2 cellular contexts compared by ENCODE assay signal in the genomic region with DNA sequence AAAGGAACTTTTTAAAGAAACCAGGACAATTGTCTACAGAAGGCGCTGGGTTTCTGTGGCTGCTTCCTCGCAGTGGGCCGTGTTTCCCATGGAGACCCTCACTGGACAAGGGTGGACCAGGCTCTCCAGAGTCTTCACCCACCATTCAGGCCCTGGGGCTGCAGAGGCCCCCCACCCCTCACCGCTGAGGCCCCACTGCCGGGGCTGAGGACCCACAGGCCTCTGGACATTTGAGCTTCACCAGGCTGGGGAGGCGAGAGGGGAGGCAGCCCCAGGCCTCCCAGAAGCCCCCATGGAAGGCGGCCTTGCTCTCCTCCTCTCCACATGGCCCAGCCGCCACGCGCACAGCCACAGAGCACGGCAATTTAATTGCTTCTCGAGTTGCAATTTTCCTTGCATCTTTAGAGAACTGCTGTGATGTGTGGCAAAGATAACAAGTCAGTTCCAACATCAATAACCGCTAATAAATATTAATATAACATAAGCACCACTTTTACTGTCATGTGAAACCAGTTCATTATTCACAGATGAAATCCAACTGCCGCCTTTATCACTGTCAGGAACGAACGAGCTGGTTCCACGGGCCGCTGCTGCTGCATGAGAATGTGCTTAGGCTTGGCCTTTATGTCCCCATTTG.
TF ChIP-seq lines count a peak whose summit lies in the region.

No MANE protein-coding gene starts in this region.

TF ChIP-seq in GM23338, 12 proteins besides CTCF, POLR2A, EP300 and RAD21 (continues in another document):
- TF ChIP-seq ZNF114 (CRISPR knock-in tag; IDR thresholded peaks at IDR 0.05) (no peak), JUNB (IDR thresholded peaks at IDR 0.05; ENCODE audit: unreplicated experiment) (no peak), EZH2phosphoT487 (IDR thresholded peaks at IDR 0.05; ENCODE audit: unreplicated experiment) (no peak), STAT1 (IDR thresholded peaks at IDR 0.05; ENCODE audit: unreplicated experiment) (no peak), NANOG (IDR thresholded peaks at IDR 0.05; ENCODE audit: borderline replicate concordance) (no peak), EZH2 (IDR thresholded peaks at IDR 0.05; ENCODE audit: low read depth, unreplicated experiment) (no peak), POLR2AphosphoS5 (IDR thresholded peaks at IDR 0.05; ENCODE audit: low read depth) (no peak), ZNF331 (CRISPR knock-in tag; IDR thresholded peaks at IDR 0.05; ENCODE audit: low read depth) (no peak), ZNF462 (CRISPR knock-in tag; IDR thresholded peaks at IDR 0.05) (no peak), CREB1 (CRISPR knock-in tag; IDR thresholded peaks at IDR 0.05; ENCODE audit: low read depth) (no peak)
- TF ChIP-seq, protein P1, sequence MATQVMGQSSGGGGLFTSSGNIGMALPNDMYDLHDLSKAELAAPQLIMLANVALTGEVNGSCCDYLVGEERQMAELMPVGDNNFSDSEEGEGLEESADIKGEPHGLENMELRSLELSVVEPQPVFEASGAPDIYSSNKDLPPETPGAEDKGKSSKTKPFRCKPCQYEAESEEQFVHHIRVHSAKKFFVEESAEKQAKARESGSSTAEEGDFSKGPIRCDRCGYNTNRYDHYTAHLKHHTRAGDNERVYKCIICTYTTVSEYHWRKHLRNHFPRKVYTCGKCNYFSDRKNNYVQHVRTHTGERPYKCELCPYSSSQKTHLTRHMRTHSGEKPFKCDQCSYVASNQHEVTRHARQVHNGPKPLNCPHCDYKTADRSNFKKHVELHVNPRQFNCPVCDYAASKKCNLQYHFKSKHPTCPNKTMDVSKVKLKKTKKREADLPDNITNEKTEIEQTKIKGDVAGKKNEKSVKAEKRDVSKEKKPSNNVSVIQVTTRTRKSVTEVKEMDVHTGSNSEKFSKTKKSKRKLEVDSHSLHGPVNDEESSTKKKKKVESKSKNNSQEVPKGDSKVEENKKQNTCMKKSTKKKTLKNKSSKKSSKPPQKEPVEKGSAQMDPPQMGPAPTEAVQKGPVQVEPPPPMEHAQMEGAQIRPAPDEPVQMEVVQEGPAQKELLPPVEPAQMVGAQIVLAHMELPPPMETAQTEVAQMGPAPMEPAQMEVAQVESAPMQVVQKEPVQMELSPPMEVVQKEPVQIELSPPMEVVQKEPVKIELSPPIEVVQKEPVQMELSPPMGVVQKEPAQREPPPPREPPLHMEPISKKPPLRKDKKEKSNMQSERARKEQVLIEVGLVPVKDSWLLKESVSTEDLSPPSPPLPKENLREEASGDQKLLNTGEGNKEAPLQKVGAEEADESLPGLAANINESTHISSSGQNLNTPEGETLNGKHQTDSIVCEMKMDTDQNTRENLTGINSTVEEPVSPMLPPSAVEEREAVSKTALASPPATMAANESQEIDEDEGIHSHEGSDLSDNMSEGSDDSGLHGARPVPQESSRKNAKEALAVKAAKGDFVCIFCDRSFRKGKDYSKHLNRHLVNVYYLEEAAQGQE (IDR thresholded peaks at IDR 0.05; ENCODE audit: unreplicated experiment): no peak

TF ChIP-seq in H1, 55 proteins besides CTCF, POLR2A, EP300 and RAD21:
- TF ChIP-seq RBBP5 (IDR thresholded peaks at IDR 0.05; ENCODE audit: borderline replicate concordance, low read depth, low read length): no peak
- no peak for TF ChIP-seq JUN (IDR thresholded peaks at IDR 0.05; ENCODE audit: low read depth, low read length)
- no peak for TF ChIP-seq MAFK (IDR thresholded peaks at IDR 0.05; ENCODE audit: low read depth, low read length)
- TF ChIP-seq RXRA (IDR thresholded peaks at IDR 0.05; ENCODE audit: insufficient read depth, low read depth, low read length): no peak
- TF ChIP-seq GTF2F1 (IDR thresholded peaks at IDR 0.05; ENCODE audit: borderline replicate concordance, low read depth, low read length): no peak
- no peak for TF ChIP-seq JUND (IDR thresholded peaks at IDR 0.05; ENCODE audit: low read length)
- TF ChIP-seq NANOG (IDR thresholded peaks at IDR 0.05; ENCODE audit: insufficient read depth, low read depth, low read length, poor library complexity, severe bottlenecking): no peak
